32 cellular contexts compared by ENCODE assay signal in genomic region chr17:27896656-27897055, GRCh38.
"Had no signal": no experiment of that assay in that cellular context is flagged by ENCODE, and none has a peak within 500 bp of the region (broad histone marks: within the 10 kb centered on the region; RNA-seq: fewer than 3 reads in every experiment).

No MANE protein-coding gene starts in this region.

- H3K9me3 Mint-ChIP-seq: activated B cell treated with CpG ODN at 0.5 μM for 24 hours; activated CD4-positive, alpha-beta memory T cell treated with anti-CD3 and anti-CD28 coated beads for 36 hours; activated CD4-positive, alpha-beta T cell treated with anti-CD3 and anti-CD28 coated beads, Interleukin-2, amount 10 ng/mL, durations not matched to agents 24 days and 14 days; activated naive CD4-positive, alpha-beta T cell treated with anti-CD3 and anti-CD28 coated beads, Interleukin-2, amount 10 ng/mL, durations not matched to agents 7 days and 5 days; activated naive CD4-positive, alpha-beta T cell treated with anti-CD3 and anti-CD28 coated beads, Interleukin-2, amount 50 U/mL, for 72 hours; activated naive CD8-positive, alpha-beta T cell treated with anti-CD3 and anti-CD28 coated beads, Interleukin-2, amount 10 ng/mL, durations not matched to agents 7 days and 5 days; activated T-cell treated with anti-CD3 and anti-CD28 coated beads, Interleukin-2, amount 50 U/mL, for 24 hours; activated T-cell treated with anti-CD3 and anti-CD28 coated beads, Interleukin-2, amount 50 U/mL, for 72 hours; central memory CD8-positive, alpha-beta T cell; dendritic cell treated with granulocyte-macrophage colony-stimulating factor and Interleukin-4, amounts not matched to agents 40 ng/mL and 50 ng/mL, for 4 days; endodermal cell; T-helper 2 cell treated with Interferon-gamma antibody and Interleukin-4, amounts not matched to agents 5 μg/mL and 100 μg/mL, for 36 hours had no signal

- H3K27me3 Mint-ChIP-seq: activated B cell treated with CpG ODN at 0.5 μM for 24 hours; dendritic cell treated with granulocyte-macrophage colony-stimulating factor and Interleukin-4, amounts not matched to agents 40 ng/mL and 50 ng/mL, for 4 days had no signal

- H3K27ac Mint-ChIP-seq: activated B cell treated with CpG ODN at 0.5 μM for 24 hours; activated CD4-positive, alpha-beta memory T cell treated with anti-CD3 and anti-CD28 coated beads for 36 hours; activated CD4-positive, alpha-beta T cell treated with anti-CD3 and anti-CD28 coated beads, Interleukin-2, amount 10 ng/mL, durations not matched to agents 24 days and 14 days; activated CD8-positive, alpha-beta memory T cell treated with anti-CD3 and anti-CD28 coated beads, Interleukin-2, amount 10 ng/mL, durations not matched to agents 7 days and 5 days; activated CD8-positive, alpha-beta T cell treated with anti-CD3 and anti-CD28 coated beads, Interleukin-2, amount 10 ng/mL, durations not matched to agents 7 days and 5 days; activated naive CD4-positive, alpha-beta T cell treated with anti-CD3 and anti-CD28 coated beads, Interleukin-2, amount 10 ng/mL, durations not matched to agents 7 days and 5 days; activated naive CD8-positive, alpha-beta T cell treated with anti-CD3 and anti-CD28 coated beads, Interleukin-2, amount 10 ng/mL, durations not matched to agents 7 days and 5 days; activated T-cell treated with anti-CD3 and anti-CD28 coated beads, Interleukin-2, amount 50 U/mL, for 24 hours; activated T-cell treated with anti-CD3 and anti-CD28 coated beads, Interleukin-2, amount 50 U/mL, for 72 hours; dendritic cell treated with granulocyte-macrophage colony-stimulating factor and Interleukin-4, amounts not matched to agents 40 ng/mL and 50 ng/mL, for 4 days; endodermal cell; T-helper 17 cell; T-helper 2 cell treated with Interferon-gamma antibody and Interleukin-4, amounts not matched to agents 5 μg/mL and 100 μg/mL, for 36 hours had no signal

- DNase-seq: activated B cell treated with CpG ODN at 0.5 μM for 24 hours; activated CD4-positive, alpha-beta memory T cell treated with anti-CD3 and anti-CD28 coated beads for 36 hours; activated CD4-positive, alpha-beta T cell treated with anti-CD3 and anti-CD28 coated beads, Interleukin-2, amount 10 ng/mL, durations not matched to agents 24 days and 14 days; activated CD8-positive, alpha-beta memory T cell treated with anti-CD3 and anti-CD28 coated beads, Interleukin-2, amount 10 ng/mL, durations not matched to agents 7 days and 5 days; activated CD8-positive, alpha-beta memory T cell treated with anti-CD3 and anti-CD28 coated beads, Interleukin-2, amount 50 U/mL, for 4 hours; activated CD8-positive, alpha-beta T cell treated with anti-CD3 and anti-CD28 coated beads, Interleukin-2, amount 10 ng/mL, durations not matched to agents 7 days and 5 days; activated gamma-delta T cell; activated naive CD4-positive, alpha-beta T cell; activated naive CD4-positive, alpha-beta T cell treated with anti-CD3 and anti-CD28 coated beads, Interleukin-2, amount 10 ng/mL, durations not matched to agents 7 days and 5 days; activated naive CD8-positive, alpha-beta T cell treated with anti-CD3 and anti-CD28 coated beads, Interleukin-2, amount 10 ng/mL, durations not matched to agents 7 days and 5 days; activated T-cell treated with anti-CD3 and anti-CD28 coated beads, Interleukin-2, amount 50 U/mL, for 24 hours; activated T-cell treated with anti-CD3 and anti-CD28 coated beads, Interleukin-2, amount 50 U/mL, for 72 hours; brain microvascular endothelial cell; dorsolateral prefrontal cortex; effector memory CD4-positive, alpha-beta T cell; endodermal cell; erythroblast; foreskin keratinocyte; gastrocnemius medialis; glutamatergic neuron; heart left ventricle; T-helper 1 cell; T-helper 17 cell; T1000; WERI-Rb-1 had no signal

- H3K36me3 Mint-ChIP-seq: activated CD4-positive, alpha-beta memory T cell treated with anti-CD3 and anti-CD28 coated beads for 36 hours; activated CD8-positive, alpha-beta memory T cell treated with anti-CD3 and anti-CD28 coated beads, Interleukin-2, amount 10 ng/mL, durations not matched to agents 7 days and 5 days; activated naive CD4-positive, alpha-beta T cell treated with anti-CD3 and anti-CD28 coated beads, Interleukin-2, amount 10 ng/mL, durations not matched to agents 7 days and 5 days; activated naive CD4-positive, alpha-beta T cell treated with anti-CD3 and anti-CD28 coated beads, Interleukin-2, amount 50 U/mL, for 72 hours; activated naive CD8-positive, alpha-beta T cell treated with anti-CD3 and anti-CD28 coated beads, Interleukin-2, amount 10 ng/mL, durations not matched to agents 7 days and 5 days had no signal

- H3K27ac ChIP-seq: brain microvascular endothelial cell, coronary artery, esophagus muscularis mucosa, foreskin keratinocyte, gastrocnemius medialis, heart left ventricle, WERI-Rb-1 had no signal

- H3K27me3 ChIP-seq: dorsolateral prefrontal cortex, gastrocnemius medialis, heart left ventricle had no signal

- H3K4me3 ChIP-seq: coronary artery, dorsolateral prefrontal cortex, esophagus muscularis mucosa, gastrocnemius medialis, heart left ventricle had no signal

- H3K36me3 ChIP-seq: brain microvascular endothelial cell, esophagus muscularis mucosa, gastrocnemius medialis, heart left ventricle, WERI-Rb-1 had no signal

- H3K4me3 Mint-ChIP-seq: activated B cell treated with CpG ODN at 0.5 μM for 24 hours; activated CD4-positive, alpha-beta memory T cell treated with anti-CD3 and anti-CD28 coated beads for 36 hours; activated CD4-positive, alpha-beta T cell treated with anti-CD3 and anti-CD28 coated beads, Interleukin-2, amount 10 ng/mL, durations not matched to agents 24 days and 14 days; activated CD8-positive, alpha-beta memory T cell treated with anti-CD3 and anti-CD28 coated beads, Interleukin-2, amount 10 ng/mL, durations not matched to agents 7 days and 5 days; activated CD8-positive, alpha-beta T cell treated with anti-CD3 and anti-CD28 coated beads, Interleukin-2, amount 10 ng/mL, durations not matched to agents 7 days and 5 days; activated naive CD4-positive, alpha-beta T cell treated with anti-CD3 and anti-CD28 coated beads, Interleukin-2, amount 10 ng/mL, durations not matched to agents 7 days and 5 days; activated naive CD8-positive, alpha-beta T cell treated with anti-CD3 and anti-CD28 coated beads, Interleukin-2, amount 10 ng/mL, durations not matched to agents 7 days and 5 days; activated T-cell treated with anti-CD3 and anti-CD28 coated beads, Interleukin-2, amount 50 U/mL, for 24 hours; activated T-cell treated with anti-CD3 and anti-CD28 coated beads, Interleukin-2, amount 50 U/mL, for 72 hours; central memory CD8-positive, alpha-beta T cell; dendritic cell treated with granulocyte-macrophage colony-stimulating factor and Interleukin-4, amounts not matched to agents 40 ng/mL and 50 ng/mL, for 4 days; endodermal cell; T-helper 17 cell; T-helper 2 cell treated with Interferon-gamma antibody and Interleukin-4, amounts not matched to agents 5 μg/mL and 100 μg/mL, for 36 hours had no signal

- ATAC-seq: activated CD4-positive, CD25-positive, alpha-beta regulatory T cell treated with anti-CD3 and anti-CD28 coated beads, Interleukin-2, amount 50 U/mL, for 24 hours; activated CD8-positive, alpha-beta memory T cell treated with anti-CD3 and anti-CD28 coated beads, Interleukin-2, amount 10 ng/mL, durations not matched to agents 7 days and 5 days; activated CD8-positive, alpha-beta T cell treated with anti-CD3 and anti-CD28 coated beads, Interleukin-2, amount 10 ng/mL, durations not matched to agents 7 days and 5 days; activated naive CD4-positive, alpha-beta T cell treated with anti-CD3 and anti-CD28 coated beads, Interleukin-2, amount 50 U/mL, for 72 hours; activated T-cell treated with anti-CD3 and anti-CD28 coated beads, Interleukin-2, amount 50 U/mL, for 72 hours; foreskin keratinocyte; gastrocnemius medialis; heart left ventricle; T-helper 17 cell had no signal
